34 cellular contexts compared by ENCODE assay signal in the genomic region with DNA sequence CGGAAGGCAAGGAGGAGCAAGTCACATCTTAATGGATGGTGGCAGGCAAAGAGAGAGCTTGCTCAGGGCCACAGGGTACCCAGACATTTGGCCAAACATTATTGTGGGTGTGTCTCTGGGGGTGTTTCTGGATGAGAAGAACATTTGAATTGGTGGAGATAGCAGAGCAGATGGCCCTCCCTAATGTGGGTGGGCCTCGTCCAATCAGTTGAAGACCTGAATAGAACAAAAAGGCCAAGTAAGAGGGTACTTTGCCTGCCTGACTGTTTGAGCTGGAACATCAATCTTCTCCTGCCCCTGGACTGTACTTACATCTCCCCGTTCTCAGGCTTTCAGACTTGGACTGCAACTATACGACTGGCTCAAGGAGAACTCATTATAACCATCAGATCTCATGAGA. TPM values are rescaled to one million over a fixed set of nuclear protein-coding genes. Genes with fewer than 3 reads are reported as not detected.
"Had no signal": no experiment of that assay in that cellular context is flagged by ENCODE, and none has a peak within 500 bp of the region (broad histone marks: within the 10 kb centered on the region; RNA-seq: fewer than 3 reads in every experiment).

No MANE protein-coding gene starts in this region.

- FAIRE-seq: urothelium cell line had no signal

- H3K36me3 ChIP-seq: suprapubic skin, thoracic aorta, thyroid gland, transverse colon, uterus, vagina had no signal

- H3K36me3 Mint-ChIP-seq: stimulated activated effector memory CD8-positive, alpha-beta T cell treated with anti-CD3 and anti-CD28 coated beads, Interleukin-12 subunit alpha, Interleukin-12 subunit beta, amount 100 ng/mL, for 72 hours; stimulated activated memory B cell treated with anti-CD40 and anti-IgM and Interleukin-4, amounts not matched to agents 10 μg/mL and 1 μg/mL and 100 μg/mL, for 72 hours had no signal

- H3K9me3 ChIP-seq: stomach, suprapubic skin, testis, thoracic aorta, thyroid gland, tibial artery, tibial nerve, transverse colon, upper lobe of left lung, upper lobe of right lung, uterus, vagina had no signal

- H3K27ac ChIP-seq: stomach, suprapubic skin, testis, thoracic aorta, thyroid gland, tibial artery, tibial nerve, transverse colon, upper lobe of left lung, upper lobe of right lung, uterus, vagina had no signal

- H3K27me3 ChIP-seq: stomach, suprapubic skin, testis, thyroid gland, tibial artery, tibial nerve, transverse colon, upper lobe of left lung, upper lobe of right lung, uterus, vagina had no signal

- H3K4me1 Mint-ChIP-seq: stimulated activated effector memory CD8-positive, alpha-beta T cell treated with anti-CD3 and anti-CD28 coated beads, Interleukin-12 subunit alpha, Interleukin-12 subunit beta, amount 100 ng/mL, for 72 hours; stimulated activated memory B cell treated with anti-CD40 and anti-IgM and Interleukin-4, amounts not matched to agents 10 μg/mL and 1 μg/mL and 100 μg/mL, for 72 hours; stimulated activated naive CD8-positive, alpha-beta T cell treated with anti-CD3 and anti-CD28 coated beads, Interleukin-15, amount 100 ng/mL, for 72 hours had no signal

- H3K27me3 Mint-ChIP-seq: type B pancreatic cell had no signal

- H3K4me3 ChIP-seq: stomach, suprapubic skin, testis, thoracic aorta, thyroid gland, tibial artery, tibial nerve, transverse colon, upper lobe of left lung, upper lobe of right lung, uterus, vagina had no signal

- ATAC-seq: stimulated activated effector memory CD8-positive, alpha-beta T cell treated with anti-CD3 and anti-CD28 coated beads, Interleukin-12 subunit alpha, Interleukin-12 subunit beta, amount 100 ng/mL, for 72 hours; stimulated activated memory B cell treated with anti-CD40 and anti-IgM and Interleukin-4, amounts not matched to agents 10 μg/mL and 1 μg/mL and 100 μg/mL, for 72 hours; stimulated activated naive B cell treated with anti-CD40 and anti-IgM and Interleukin-4, amounts not matched to agents 10 μg/mL and 1 μg/mL and 100 μg/mL, for 72 hours; stimulated activated naive CD8-positive, alpha-beta T cell treated with anti-CD3 and anti-CD28 coated beads, Interleukin-15, amount 100 ng/mL, for 72 hours; stimulated activated naive CD8-positive, alpha-beta T cell treated with anti-CD3 and anti-CD28 coated beads, Interleukin-15, Interleukin-2, amounts not matched to agents 100 U/mL and 50 U/mL, for 24 hours; upper lobe of right lung had no signal

- DNase-seq: stimulated activated CD4-positive, alpha-beta T cell treated with anti-CD3 and anti-CD28 coated beads, Interleukin-2, amount 100 ng/mL, for 48 hours; stimulated activated CD4-positive, alpha-beta T cell treated with anti-CD3 and anti-CD28 coated beads, Interleukin-4, amount 100 ng/mL, for 1 hour; stimulated activated CD4-positive, alpha-beta T cell treated with anti-CD3 and anti-CD28 coated beads, Interleukin-4, amount 100 ng/mL, for 24 hours; stimulated activated CD4-positive, alpha-beta T cell treated with anti-CD3 and anti-CD28 coated beads, Interleukin-4, amount 100 ng/mL, for 4 hours; stimulated activated CD8-positive, alpha-beta memory T cell treated with anti-CD3 and anti-CD28 coated beads, Interleukin-4, amount 100 ng/mL, for 48 hours; stimulated activated naive B cell treated with anti-CD40 and anti-IgM and Interleukin-4, amounts not matched to agents 10 μg/mL and 1 μg/mL and 100 μg/mL, for 72 hours; stimulated activated naive CD4-positive, alpha-beta T cell; stimulated activated naive CD4-positive, alpha-beta T cell treated with Interleukin-2 at 50 U/mL for 16 hours; stimulated activated naive CD8-positive, alpha-beta T cell treated with anti-CD3 and anti-CD28 coated beads, Interleukin-15, amount 100 ng/mL, for 72 hours; stimulated activated naive CD8-positive, alpha-beta T cell treated with anti-CD3 and anti-CD28 coated beads, Interleukin-15, Interleukin-2, amounts not matched to agents 100 U/mL and 50 U/mL, for 24 hours; stomach; substantia nigra; testis; thyroid gland; tibial artery; transverse colon; trophoblast cell; upper lobe of left lung; upper lobe of right lung; uterus had no signal

- H3K4me1 ChIP-seq: stomach, suprapubic skin, testis, thyroid gland, tibial artery, tibial nerve, transverse colon, upper lobe of left lung, upper lobe of right lung, uterus, vagina had no signal

- H3K27ac Mint-ChIP-seq: stimulated activated effector memory CD8-positive, alpha-beta T cell treated with anti-CD3 and anti-CD28 coated beads, Interleukin-12 subunit alpha, Interleukin-12 subunit beta, amount 100 ng/mL, for 72 hours; stimulated activated memory B cell treated with anti-CD40 and anti-IgM and Interleukin-4, amounts not matched to agents 10 μg/mL and 1 μg/mL and 100 μg/mL, for 72 hours; stimulated activated naive B cell treated with anti-CD40 and anti-IgM and Interleukin-4, amounts not matched to agents 10 μg/mL and 1 μg/mL and 100 μg/mL, for 72 hours; stimulated activated naive CD8-positive, alpha-beta T cell treated with anti-CD3 and anti-CD28 coated beads, Interleukin-15, amount 100 ng/mL, for 72 hours; stimulated activated naive CD8-positive, alpha-beta T cell treated with anti-CD3 and anti-CD28 coated beads, Interleukin-15, Interleukin-2, amounts not matched to agents 100 ng/mL and 50 ng/mL, for 24 hours; type B pancreatic cell had no signal

- H3K4me3 Mint-ChIP-seq: stimulated activated effector memory CD8-positive, alpha-beta T cell treated with anti-CD3 and anti-CD28 coated beads, Interleukin-12 subunit alpha, Interleukin-12 subunit beta, amount 100 ng/mL, for 72 hours; stimulated activated memory B cell treated with anti-CD40 and anti-IgM and Interleukin-4, amounts not matched to agents 10 μg/mL and 1 μg/mL and 100 μg/mL, for 72 hours; stimulated activated naive B cell treated with anti-CD40 and anti-IgM and Interleukin-4, amounts not matched to agents 10 μg/mL and 1 μg/mL and 100 μg/mL, for 72 hours; stimulated activated naive CD8-positive, alpha-beta T cell treated with anti-CD3 and anti-CD28 coated beads, Interleukin-15, amount 100 ng/mL, for 72 hours; stimulated activated naive CD8-positive, alpha-beta T cell treated with anti-CD3 and anti-CD28 coated beads, Interleukin-15, Interleukin-2, amounts not matched to agents 100 ng/mL and 50 ng/mL, for 24 hours; type B pancreatic cell had no signal

RNA-seq across cellular contexts. Expression of a gene that starts 55.8 kb away (rescaled TPM):
- total RNA-seq: stomach, subcutaneous adipose tissue, suprapubic skin, temporal lobe, testis, thoracic aorta, thyroid gland, tibial nerve, upper lobe of left lung, upper lobe of right lung, ureter, urinary bladder, uterus, vagina had no signal
- polyA plus RNA-seq: stomach, thymus, urinary bladder had no signal
